1 cellular context compared by ENCODE assay signal in genomic region chr7:134900430-134900876, GRCh38.
TF ChIP-seq lines count a peak whose summit lies in the region.

No MANE protein-coding gene starts in this region.

TF ChIP-seq in WTC11, 78 proteins besides CTCF, POLR2A, EP300 and RAD21 (continued from another document):
- TF ChIP-seq ZSCAN18 (CRISPR knock-in tag; IDR thresholded peaks at IDR 0.05) (no peak), USF1 (CRISPR knock-in tag; IDR thresholded peaks at IDR 0.05) (no peak)
TF ChIP-seq in WTC11: peak in this region for 0.
